Comparison of ENCODE assay signal across 29 cellular contexts in the genomic region with DNA sequence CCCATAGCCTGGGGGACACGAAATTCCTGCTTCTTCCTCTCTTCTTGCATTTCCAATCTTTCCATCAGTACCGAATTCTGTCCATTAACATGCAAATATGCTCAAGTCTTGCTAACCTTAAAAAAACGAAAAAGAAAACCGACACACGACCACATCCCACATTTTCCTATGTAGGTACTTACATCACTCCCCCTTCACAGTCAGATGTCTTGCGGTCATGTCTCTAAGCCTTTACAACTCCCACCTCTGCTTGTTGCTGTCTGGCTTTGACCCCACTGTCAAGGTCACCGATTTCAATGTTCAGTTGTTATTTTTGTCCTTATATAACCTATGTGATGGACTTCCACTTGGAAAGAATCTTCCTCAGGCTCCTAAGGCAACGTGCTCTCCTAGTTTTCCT.
"Had no signal": no experiment of that assay in that cellular context is flagged by ENCODE, and none has a peak within 500 bp of the region (broad histone marks: within the 10 kb centered on the region; RNA-seq: fewer than 3 reads in every experiment).

No MANE protein-coding gene starts in this region.

- H3K4me1 ChIP-seq: adrenal gland, ascending aorta had no signal

- H3K9me3 ChIP-seq: adrenal gland, ascending aorta had no signal

- H3K27me3 ChIP-seq: adrenal gland, ascending aorta, cardiac muscle cell had no signal

- H3K4me3 ChIP-seq: adrenal gland, ascending aorta, cardiac muscle cell had no signal

- H3K36me3 ChIP-seq: adrenal gland, ascending aorta, cardiac muscle cell had no signal

- DNase-seq: activated B cell treated with CpG ODN at 0.5 μM for 24 hours; activated CD4-positive, alpha-beta memory T cell treated with anti-CD3 and anti-CD28 coated beads for 36 hours; activated CD4-positive, alpha-beta T cell treated with anti-CD3 and anti-CD28 coated beads for 4 hours; activated CD4-positive, alpha-beta T cell treated with anti-CD3 and anti-CD28 coated beads, Interleukin-2, amount 10 ng/mL, durations not matched to agents 24 days and 14 days; activated CD4-positive, alpha-beta T cell treated with anti-CD3 and anti-CD28 coated beads, Interleukin-2, amount 50 U/mL, for 1 hour; activated CD4-positive, alpha-beta T cell treated with anti-CD3 and anti-CD28 coated beads, Interleukin-2, amount 50 U/mL, for 4 hours; activated CD4-positive, CD25-positive, alpha-beta regulatory T cell treated with anti-CD3 and anti-CD28 coated beads, Interleukin-2, amount 50 U/mL, for 72 hours; activated CD8-positive, alpha-beta memory T cell treated with anti-CD3 and anti-CD28 coated beads, Interleukin-2, amount 50 U/mL, for 4 hours; activated CD8-positive, alpha-beta T cell treated with anti-CD3 and anti-CD28 coated beads for 36 hours; activated effector memory CD4-positive, alpha-beta T cell treated with anti-CD3 and anti-CD28 coated beads, Interleukin-2, amount 50 U/mL, for 16 hours; activated gamma-delta T cell treated with Interleukin-2 at 50 U/mL for 16 hours; activated naive CD4-positive, alpha-beta T cell; activated naive CD4-positive, alpha-beta T cell treated with anti-CD3 and anti-CD28 coated beads for 36 hours; activated naive CD4-positive, alpha-beta T cell treated with anti-CD3 and anti-CD28 coated beads, Interleukin-2, amount 50 U/mL, for 16 hours; activated naive CD8-positive, alpha-beta T cell treated with anti-CD3 and anti-CD28 coated beads for 36 hours; activated T-cell treated with anti-CD3 and anti-CD28 coated beads for 4 hours; activated T-cell treated with anti-CD3 and anti-CD28 coated beads, Interleukin-2, amount 50 U/mL, for 1 hour; activated T-cell treated with anti-CD3 and anti-CD28 coated beads, Interleukin-2, amount 50 U/mL, for 4 hours; activated T-cell treated with anti-CD3 and anti-CD28 coated beads, Interleukin-2, amount 50 U/mL, for 72 hours; adrenal gland; amygdala; anterior cingulate cortex; caudate nucleus; T-helper 1 cell; T-helper 2 cell; T-helper 9 cell had no signal

- H3K27ac ChIP-seq: adrenal gland, ascending aorta, cardiac muscle cell, VCaP had no signal
